8 cellular contexts compared by ENCODE assay signal in genomic region chr12:6538420-6539275, GRCh38. TPM values are rescaled to one million over a fixed set of nuclear protein-coding genes. Genes with fewer than 3 reads are reported as not detected.
DNase-seq lines count a peak whose midpoint lies in the region; ATAC-seq, FAIRE-seq and TF ChIP-seq lines count a peak whose summit lies in the region.

No MANE protein-coding gene starts in this region.

- H3K4me1 Mint-ChIP-seq in CD4-positive, alpha-beta T cell (ENCODE audit: low read depth), result peaks cover 70% of the 10 kb centered on the region

- no peaks in the 10 kb centered on the region for H3K27me3 Mint-ChIP-seq in CD4-positive, alpha-beta T cell

- H3K27ac Mint-ChIP-seq in CD4-positive, alpha-beta T cell, result peak overlapping the region; percentile 90

- peaks cover 47% of the 10 kb centered on the region for H4K20me1 ChIP-seq in keratinocyte (ENCODE audit: control insufficient read depth, extremely low read depth, insufficient read depth, low read length)

- peaks cover 3 to 77% of the 10 kb centered on the region in 2 experiments; a peak in 2 of 3 replicates for H3K36me3 ChIP-seq in HEK293 (ENCODE audit: control insufficient read depth in 2 of 2, insufficient read depth in 1 of 2, low read length in 2 of 2)
- H3K36me3 ChIP-seq in keratinocyte (ENCODE audit: control insufficient read depth in 2 of 2, extremely low read depth in 1 of 2, insufficient read depth in 2 of 2, low read length in 2 of 2), result peaks cover 28 to 35% of the 10 kb centered on the region in 2 experiments
- no peaks in the 10 kb centered on the region for H3K36me3 ChIP-seq in testis (ENCODE audit: low read depth, missing control alignments)

- peaks cover 30% of the 10 kb centered on the region for H3K79me2 ChIP-seq in keratinocyte (ENCODE audit: control insufficient read depth, insufficient read depth, low read length)

- no peak for FAIRE-seq in keratinocyte (lab: Jason Lieb, UNC)

- no peaks in the 10 kb centered on the region for H3K27me3 ChIP-seq in CD4-positive, alpha-beta T cell (ENCODE audit: control insufficient read depth, insufficient read depth, low read length)
- no peaks in the 10 kb centered on the region for H3K27me3 ChIP-seq in keratinocyte (ENCODE audit: control insufficient read depth, extremely low read depth, insufficient read depth, low read length)
- H3K27me3 ChIP-seq in testis, result no peaks in the 10 kb centered on the region

- H3K4me2 ChIP-seq in keratinocyte (ENCODE audit: control insufficient read depth, extremely low read depth, insufficient read depth, low read depth, low read length), result peak overlapping the region; percentile 2

- dilution Hi-C loops in keratinocyte (cut with MboI; ENCODE audit: extremely low pct_ligation_motif_present, low sequenced_read_pairs), result no loop called here

- peak overlapping the region; percentile 42 for H3K27ac ChIP-seq in CD4-positive, alpha-beta T cell (ENCODE audit: low read depth, low read length)
- H3K27ac ChIP-seq in HEK293 (ENCODE audit: extremely low read depth, low read depth, low read length), result no peak overlapping the region
- no peak overlapping the region for H3K27ac ChIP-seq in keratinocyte (ENCODE audit: control insufficient read depth, insufficient read depth, low read length)
- H3K27ac ChIP-seq in testis, result peak overlapping the region in 1 of 2 donors; percentile 1

- H3K9me3 ChIP-seq in CD4-positive, alpha-beta T cell (ENCODE audit: control insufficient read depth, low read length), result no peaks in the 10 kb centered on the region
- H3K9me3 ChIP-seq in HEK293 (ENCODE audit: control insufficient read depth, insufficient read depth, low read depth, low read length) (no peaks in the 10 kb centered on the region), keratinocyte (ENCODE audit: control insufficient read depth, low read depth, low read length) (no peaks in the 10 kb centered on the region), testis (no peaks in the 10 kb centered on the region)

- peaks cover 5% of the 10 kb centered on the region for H3K9me1 ChIP-seq in keratinocyte (ENCODE audit: control insufficient read depth, extremely low read depth, insufficient read depth, low read length)

- TF ChIP-seq CTCF in CD4-positive, alpha-beta T cell (IDR thresholded peaks at IDR 0.05), result no peak
- TF ChIP-seq CTCF in HEK293 (tag by site-specific recombination; IDR thresholded peaks at IDR 0.05) (no peak), keratinocyte (optimal IDR thresholded peaks at IDR 0.05 in 1 of 3, IDR thresholded peaks at IDR 0.05 in 1 of 3, conservative IDR thresholded peaks at IDR 0.05 in 1 of 3; ENCODE audit: extremely low read depth in 1 of 3, insufficient read depth in 2 of 3, low read length in 3 of 3) (no peak), testis (IDR thresholded peaks at IDR 0.05) (no peak)

- H3K4me3 Mint-ChIP-seq in CD4-positive, alpha-beta T cell, result peak overlapping the region; percentile 96

- H3K9me3 Mint-ChIP-seq in CD4-positive, alpha-beta T cell, result no peaks in the 10 kb centered on the region

- CTCF ChIA-PET in CD4-positive, alpha-beta T cell (lab: Charles Lee), result interaction anchor here (0.9 to 4.5 kb wide), 12 partner anchors 15 to 176 kb away, joined by 3 to 39 read pairs (median 7); partner anchors contain the start of genes TAPBPL and VAMP1
- CTCF ChIA-PET in HEK293 (lab: Yijun Ruan, JAX), result interaction anchor here (0.6 to 3.6 kb wide), 22 partner anchors 9 to 601 kb away, joined by 3 to 51 read pairs (median 4); partner anchors contain the start of genes MLF2 and VAMP1

- 66 to 71% methylated on average over 23 of the region's 23 CpGs for WGBS in testis, 2 donors

- H3K9ac ChIP-seq in keratinocyte (ENCODE audit: control insufficient read depth, extremely low read depth, insufficient read depth, low read length), result no peak overlapping the region

- H3K4me3 ChIP-seq in HEK293 (ENCODE audit: low read depth, low read length), result no peak overlapping the region
- no peak overlapping the region for H3K4me3 ChIP-seq in keratinocyte (ENCODE audit: control insufficient read depth in 2 of 3, extremely low read depth in 1 of 3, insufficient read depth in 2 of 3, low read depth in 1 of 3, low read length in 3 of 3)
- H3K4me3 ChIP-seq in testis, result no peak overlapping the region

- POLR2A ChIA-PET in CD4-positive, alpha-beta T cell (lab: Charles Lee), result interaction anchor here (0.7 to 6.5 kb wide), 12 partner anchors 15 to 286 kb away, joined by 3 to 42 read pairs (median 8); partner anchors contain the start of genes TAPBPL and VAMP1
- POLR2A ChIA-PET in HEK293 (lab: Yijun Ruan, JAX), result interaction anchor here (0.9 to 4.9 kb wide), 7 partner anchors 12 to 151 kb away, joined by 3 to 46 read pairs (median 6); partner anchors contain the start of genes MRPL51, NOP2, VAMP1 and ZNF384

- H3K4me1 ChIP-seq in HEK293 (ENCODE audit: control insufficient read depth, insufficient read depth, low read length) (peaks cover 4% of the 10 kb centered on the region; the same call in 1 of the 2 replicates), keratinocyte (ENCODE audit: control insufficient read depth, extremely low read depth, insufficient read depth, low read length) (peaks cover 39% of the 10 kb centered on the region), testis (peaks cover 34% of the 10 kb centered on the region)

- no peak overlapping the region for H2AFZ ChIP-seq in keratinocyte (ENCODE audit: control insufficient read depth, low read length)

- no peak for ATAC-seq in CD4-positive, alpha-beta T cell (ENCODE audit: poor library complexity)
- no peak for ATAC-seq in GM18519 (IDR thresholded peaks at IDR 0.05; ENCODE audit: low FRiP score, unreplicated experiment)

- H3K36me3 Mint-ChIP-seq in CD4-positive, alpha-beta T cell (ENCODE audit: low read depth), result peaks cover 74% of the 10 kb centered on the region

- DNase-seq in CD4-positive, alpha-beta T cell, result no peak
- peak; percentile 59 to 67 for DNase-seq in activated CD4-positive, alpha-beta T cell treated with anti-CD3 and anti-CD28 coated beads, Interleukin-2, amount 50 U/mL, for 48 hours
- no peak for DNase-seq in keratinocyte (ENCODE audit: low read depth, low spot score)
- no peak for DNase-seq in T-helper 9 cell
- DNase-seq in testis, result no peak
- no peak for DNase-seq in NCI-H748 (lab: John Stamatoyannopoulos, UW; ENCODE audit: unreplicated experiment)

- intact Hi-C loops in CD4-positive, alpha-beta T cell (cut with DNase I, micrococcal nuclease), result loop anchor here (1.0 to 5.0 kb wide), 3 partner anchors 115 to 216 kb away; no protein-coding TSS in a partner anchor
- intact Hi-C loops in testis (cut with DNase I; ENCODE audit: low total_unique reads), result no loop called here

- TF ChIP-seq POLR2A in testis (IDR thresholded peaks at IDR 0.05), result no peak

RNA-seq across cellular contexts. Expression of gene GAPDH, which starts 4.3 kb away (rescaled TPM):
- total RNA-seq in CD4-positive, alpha-beta T cell, result 100 to 1,000 TPM; 498 to 508 TPM
- polyA plus RNA-seq in keratinocyte, result 8,390 to 11,361 TPM (median 8,495 TPM) in 3 replicates
- polyA plus RNA-seq in keratinocyte (2011; ENCODE audit: low read depth), result 464 TPM
- 9,909 and 15,796 TPM in 2 replicates for polyA plus RNA-seq in keratinocyte (2011; cell fraction: cytosol; rRNA removed)
- 2,407 and 3,190 TPM in 2 replicates for polyA plus RNA-seq in keratinocyte (2011; cell fraction: nucleus; rRNA removed)
- polyA plus RNA-seq in keratinocyte (2012; ENCODE audit: low replicate concordance), result 2,657 and 5,888 TPM in 2 replicates
- 9,189 to 16,538 TPM (median 11,739 TPM) in 3 replicates for polyA minus RNA-seq in keratinocyte
- polyA minus RNA-seq in keratinocyte (2011; cell fraction: cytosol; rRNA and poly(A)+ RNA removed), result 9,400 TPM
- 1,390 and 1,424 TPM in 2 replicates for polyA minus RNA-seq in keratinocyte (2011; cell fraction: nucleus; rRNA and poly(A)+ RNA removed)
- 1,000 to 10,000 TPM; 1,591 to 1,928 TPM for total RNA-seq in testis
- 1,857 TPM for polyA plus RNA-seq in testis (ENCODE audit: insufficient read depth, low read depth, low replicate concordance)

RNA-seq across cellular contexts. Expression of gene IFFO1, which starts 17.2 kb away (rescaled TPM):
- total RNA-seq in CD4-positive, alpha-beta T cell, result 10 to 100 TPM; 21.6 to 21.9 TPM
- polyA plus RNA-seq in keratinocyte, result 0.67 to 1.0 TPM (median 0.75 TPM) in 3 replicates
- 0.12 TPM for polyA plus RNA-seq in keratinocyte (2011; ENCODE audit: low read depth)
- polyA plus RNA-seq in keratinocyte (2011; cell fraction: cytosol; rRNA removed), result 0.28 and 0.70 TPM in 2 replicates
- 1.0 and 1.3 TPM in 2 replicates for polyA plus RNA-seq in keratinocyte (2011; cell fraction: nucleus; rRNA removed)
- polyA plus RNA-seq in keratinocyte (2012; ENCODE audit: low replicate concordance), result 0.24 and 0.58 TPM in 2 replicates
- polyA minus RNA-seq in keratinocyte, result 0.30 to 0.80 TPM (median 0.53 TPM) in 3 replicates
- polyA minus RNA-seq in keratinocyte (2011; cell fraction: cytosol; rRNA and poly(A)+ RNA removed), result not detected
- polyA minus RNA-seq in keratinocyte (2011; cell fraction: nucleus; rRNA and poly(A)+ RNA removed), result 0.62 and 0.84 TPM in 2 replicates
- 10 to 100 TPM; 40.6 to 43.4 TPM for total RNA-seq in testis
- polyA plus RNA-seq in testis (ENCODE audit: insufficient read depth, low read depth, low replicate concordance), result 28.6 TPM

RNA-seq across cellular contexts. Expression of gene NOP2, which starts 29.4 kb away (rescaled TPM):
- total RNA-seq in CD4-positive, alpha-beta T cell, result 10 to 100 TPM; 75.3 to 76.8 TPM
- polyA plus RNA-seq in keratinocyte (85.9 to 108 TPM (median 94.4 TPM) in 3 replicates), testis (ENCODE audit: insufficient read depth, low read depth, low replicate concordance) (38.6 TPM)
- polyA plus RNA-seq in keratinocyte (2011; ENCODE audit: low read depth), result 80.5 TPM
- 47.6 and 60.9 TPM in 2 replicates for polyA plus RNA-seq in keratinocyte (2011; cell fraction: cytosol; rRNA removed)
- 204 and 213 TPM in 2 replicates for polyA plus RNA-seq in keratinocyte (2011; cell fraction: nucleus; rRNA removed)
- 43.9 and 68.1 TPM in 2 replicates for polyA plus RNA-seq in keratinocyte (2012; ENCODE audit: low replicate concordance)
- polyA minus RNA-seq in keratinocyte, result 42.4 to 61.1 TPM (median 42.9 TPM) in 3 replicates
- 31.8 TPM for polyA minus RNA-seq in keratinocyte (2011; cell fraction: cytosol; rRNA and poly(A)+ RNA removed)
- 46.1 and 59.3 TPM in 2 replicates for polyA minus RNA-seq in keratinocyte (2011; cell fraction: nucleus; rRNA and poly(A)+ RNA removed)
- 10 to 100 TPM; 51.8 to 60.3 TPM for total RNA-seq in testis

RNA-seq across cellular contexts. Expression of gene NCAPD2, which starts 44.7 kb away (rescaled TPM):
- 10 to 100 TPM; 13.7 to 14.9 TPM for total RNA-seq in CD4-positive, alpha-beta T cell
- 12.3 to 34.6 TPM (median 33.7 TPM) in 3 replicates for polyA plus RNA-seq in keratinocyte
- 10.5 TPM for polyA plus RNA-seq in keratinocyte (2011; ENCODE audit: low read depth)
- 12.0 and 14.9 TPM in 2 replicates for polyA plus RNA-seq in keratinocyte (2011; cell fraction: cytosol; rRNA removed)
- polyA plus RNA-seq in keratinocyte (2011; cell fraction: nucleus; rRNA removed), result 17.8 and 18.1 TPM in 2 replicates
- polyA plus RNA-seq in keratinocyte (2012; ENCODE audit: low replicate concordance), result 6.2 and 29.3 TPM in 2 replicates
- 18.2 to 60.7 TPM (median 52.1 TPM) in 3 replicates for polyA minus RNA-seq in keratinocyte
- 25.1 TPM for polyA minus RNA-seq in keratinocyte (2011; cell fraction: cytosol; rRNA and poly(A)+ RNA removed)
- 17.0 and 26.1 TPM in 2 replicates for polyA minus RNA-seq in keratinocyte (2011; cell fraction: nucleus; rRNA and poly(A)+ RNA removed)
- total RNA-seq in testis, result 10 to 100 TPM; 42.9 to 43.1 TPM
- 46.6 TPM for polyA plus RNA-seq in testis (ENCODE audit: insufficient read depth, low read depth, low replicate concordance)

RNA-seq across cellular contexts. Expression of gene MRPL51, which starts 45.6 kb away (rescaled TPM):
- total RNA-seq in CD4-positive, alpha-beta T cell, result 10 to 100 TPM; 15.1 to 16.7 TPM
- polyA plus RNA-seq in keratinocyte, result 76.5 to 184 TPM (median 130 TPM) in 3 replicates
- polyA plus RNA-seq in keratinocyte (2011; ENCODE audit: low read depth), result 76.9 TPM
- 155 and 198 TPM in 2 replicates for polyA plus RNA-seq in keratinocyte (2011; cell fraction: cytosol; rRNA removed)
- 60.2 and 69.9 TPM in 2 replicates for polyA plus RNA-seq in keratinocyte (2011; cell fraction: nucleus; rRNA removed)
- polyA plus RNA-seq in keratinocyte (2012; ENCODE audit: low replicate concordance), result 163 and 213 TPM in 2 replicates
- 8.3 to 26.0 TPM (median 23.7 TPM) in 3 replicates for polyA minus RNA-seq in keratinocyte
- 31.7 TPM for polyA minus RNA-seq in keratinocyte (2011; cell fraction: cytosol; rRNA and poly(A)+ RNA removed)
- polyA minus RNA-seq in keratinocyte (2011; cell fraction: nucleus; rRNA and poly(A)+ RNA removed), result 7.3 and 7.8 TPM in 2 replicates
- total RNA-seq in testis, result 100 to 1,000 TPM; 106 to 135 TPM
- polyA plus RNA-seq in testis (ENCODE audit: insufficient read depth, low read depth, low replicate concordance), result 343 TPM

Comparison
In these comparisons a context has a peak if more than half of its experiments do, and no peak if none do; other contexts are left out.
1. DNase-seq: peak in activated CD4-positive, alpha-beta T cell treated with anti-CD3 and anti-CD28 coated beads, Interleukin-2, amount 50 U/mL, for 48 hours (2 of 2); none in CD4-positive, alpha-beta T cell (0 of 10), keratinocyte (single experiment), T-helper 9 cell (single experiment), testis (single experiment) and NCI-H748 (single experiment).